8 cellular contexts compared by ENCODE assay signal in genomic region chr20:18507218-18508191, GRCh38. TPM values are rescaled to one million over a fixed set of nuclear protein-coding genes. Genes with fewer than 3 reads are reported as not detected.
DNase-seq lines count a peak whose midpoint lies in the region; ATAC-seq and TF ChIP-seq lines count a peak whose summit lies in the region.

Gene SEC23B (plus strand): TSS chr20:18507940. CDS start chr20:18510836, 2,896 bp downstream.

- no peaks in the 10 kb centered on the region for H3K9me2 ChIP-seq in SU-DHL-6 (replicated peaks; ENCODE audit: insufficient read depth, low read length)

- H3K4me1 Mint-ChIP-seq in activated naive CD8-positive, alpha-beta T cell treated with anti-CD3 and anti-CD28 coated beads, Interleukin-2, amount 10 ng/mL, durations not matched to agents 7 days and 5 days: peaks cover 28% of the 10 kb centered on the region
- peaks cover 8% of the 10 kb centered on the region for H3K4me1 Mint-ChIP-seq in glutamatergic neuron (ENCODE audit: low read depth, unreplicated experiment)

- H3K27ac ChIP-seq in SU-DHL-6 (ENCODE audit: low read depth, low read length) (peak within 1 kb of the TSS; percentile 96), osteoblast (ENCODE audit: low read depth, low read length) (peak within 1 kb of the TSS; percentile 98), thoracic aorta (peak within 1 kb of the TSS; percentile 97 to 98)

- H4K20me1 ChIP-seq in SU-DHL-6 (ENCODE audit: low read depth, low read length) (no peaks in the 10 kb centered on the region), osteoblast (ENCODE audit: insufficient read depth, low read length) (no peaks in the 10 kb centered on the region)

- H3K36me3 ChIP-seq in SU-DHL-6 (ENCODE audit: low read length): peaks cover 23% of the 10 kb centered on the region; the same call in 1 of the 2 replicates
- peaks cover 20% of the 10 kb centered on the region for H3K36me3 ChIP-seq in osteoblast (ENCODE audit: insufficient read depth, low read length)
- H3K36me3 ChIP-seq in thoracic aorta: no peaks in the 10 kb centered on the region

- POLR2A ChIA-PET in activated naive CD8-positive, alpha-beta T cell treated with anti-CD3 and anti-CD28 coated beads, Interleukin-2, amount 10 ng/mL, durations not matched to agents 7 days and 5 days (lab: Charles Lee): interaction anchor here (1.0 to 4.5 kb wide), 7 partner anchors 10 to 370 kb away, joined by 3 to 64 read pairs (median 4); partner anchors contain the start of genes DTD1, DZANK1, KAT14 and PET117

- H3K4me1 ChIP-seq in osteoblast (ENCODE audit: insufficient read depth, low read length) (peaks cover 11% of the 10 kb centered on the region), thoracic aorta (ENCODE audit: control insufficient read depth in 1 of 2, low read depth in 2 of 2) (peaks cover 5 to 9% of the 10 kb centered on the region in 2 donors)

- peak; percentile 88 for TF ChIP-seq POLR2A in GM10847 (IDR thresholded peaks at IDR 0.05; ENCODE audit: extremely low read depth, insufficient read length)

- peaks cover 20% of the 10 kb centered on the region for H3K36me3 Mint-ChIP-seq in activated naive CD8-positive, alpha-beta T cell treated with anti-CD3 and anti-CD28 coated beads, Interleukin-2, amount 10 ng/mL, durations not matched to agents 7 days and 5 days
- no peaks in the 10 kb centered on the region for H3K36me3 Mint-ChIP-seq in glutamatergic neuron (ENCODE audit: unreplicated experiment)

- no peaks in the 10 kb centered on the region for H3K9me3 ChIP-seq in SU-DHL-6 (ENCODE audit: insufficient read depth, low read length)
- H3K9me3 ChIP-seq in osteoblast (ENCODE audit: low read depth, low read length): no peaks in the 10 kb centered on the region
- H3K9me3 ChIP-seq in thoracic aorta: no peaks in the 10 kb centered on the region

- peak within 1 kb of the TSS; percentile 80 for H2AFZ ChIP-seq in SU-DHL-6 (ENCODE audit: low read depth, low read length, severe bottlenecking)
- H2AFZ ChIP-seq in osteoblast (ENCODE audit: low read length): peak within 1 kb of the TSS; percentile 100

- ATAC-seq in HG02678 (IDR thresholded peaks at IDR 0.05; ENCODE audit: unreplicated experiment) (peak; percentile 93), thoracic aorta (ENCODE audit: insufficient number of reproducible peaks, low FRiP score, low read depth) (peak; percentile 99)
- ATAC-seq in activated naive CD8-positive, alpha-beta T cell treated with anti-CD3 and anti-CD28 coated beads, Interleukin-2, amount 10 ng/mL, durations not matched to agents 7 days and 5 days (ENCODE audit: low read depth): peak; percentile 95

- DNase-seq in NCI-H128 (lab: John Stamatoyannopoulos, UW; ENCODE audit: unreplicated experiment) (peak; percentile 93), glutamatergic neuron (peak; percentile 95), osteoblast (ENCODE audit: insufficient read length, low spot score, missing footprints) (peak; percentile 97), thoracic aorta (ENCODE audit: low spot score) (peak; percentile 91)
- DNase-seq in activated naive CD8-positive, alpha-beta T cell treated with anti-CD3 and anti-CD28 coated beads, Interleukin-2, amount 10 ng/mL, durations not matched to agents 7 days and 5 days: peak; percentile 96

- H3K79me2 ChIP-seq in SU-DHL-6 (ENCODE audit: insufficient read depth, low read length) (peaks cover 15% of the 10 kb centered on the region), osteoblast (ENCODE audit: insufficient read depth, low read length) (peaks cover 33% of the 10 kb centered on the region)

- H3K9ac ChIP-seq in SU-DHL-6 (ENCODE audit: low read length): peak within 1 kb of the TSS; percentile 82

- peaks cover 14% of the 10 kb centered on the region; the same call in 1 of the 2 replicates for H3F3A ChIP-seq in SU-DHL-6 (ENCODE audit: insufficient read depth)

- no peaks in the 10 kb centered on the region for H3K9me3 Mint-ChIP-seq in activated naive CD8-positive, alpha-beta T cell treated with anti-CD3 and anti-CD28 coated beads, Interleukin-2, amount 10 ng/mL, durations not matched to agents 7 days and 5 days
- peaks cover 8% of the 10 kb centered on the region for H3K9me3 Mint-ChIP-seq in glutamatergic neuron (ENCODE audit: unreplicated experiment)

- no peaks in the 10 kb centered on the region for H3K27me3 ChIP-seq in SU-DHL-6 (ENCODE audit: low read length)
- no peaks in the 10 kb centered on the region for H3K27me3 ChIP-seq in osteoblast (ENCODE audit: insufficient read depth, low read length)
- H3K27me3 ChIP-seq in thoracic aorta (replicated peaks; ENCODE audit: insufficient read depth): no peaks in the 10 kb centered on the region

- H3K27ac Mint-ChIP-seq in activated naive CD8-positive, alpha-beta T cell treated with anti-CD3 and anti-CD28 coated beads, Interleukin-2, amount 10 ng/mL, durations not matched to agents 7 days and 5 days: peak within 1 kb of the TSS; percentile 98
- peak within 1 kb of the TSS; percentile 99 for H3K27ac Mint-ChIP-seq in glutamatergic neuron (ENCODE audit: unreplicated experiment)

- H3K4me3 Mint-ChIP-seq in activated naive CD8-positive, alpha-beta T cell treated with anti-CD3 and anti-CD28 coated beads, Interleukin-2, amount 10 ng/mL, durations not matched to agents 7 days and 5 days: peak within 1 kb of the TSS; percentile 98
- peak within 1 kb of the TSS; percentile 100 for H3K4me3 Mint-ChIP-seq in glutamatergic neuron (ENCODE audit: unreplicated experiment)

- H3K4me3 ChIP-seq in SU-DHL-6 (ENCODE audit: insufficient read depth, low read length, poor library complexity, severe bottlenecking) (peak within 1 kb of the TSS; percentile 80), osteoblast (ENCODE audit: insufficient read depth, low read length) (peak within 1 kb of the TSS; percentile 99), thoracic aorta (peak within 1 kb of the TSS; percentile 78)

- H3K4me2 ChIP-seq in SU-DHL-6 (ENCODE audit: low read depth, low read length, poor library complexity, severe bottlenecking) (peak within 1 kb of the TSS; percentile 99), osteoblast (ENCODE audit: insufficient read depth, low read length) (peak within 1 kb of the TSS; percentile 98)

- peaks cover 2% of the 10 kb centered on the region for H3K27me3 Mint-ChIP-seq in activated naive CD8-positive, alpha-beta T cell treated with anti-CD3 and anti-CD28 coated beads, Interleukin-2, amount 10 ng/mL, durations not matched to agents 7 days and 5 days
- peaks cover 4% of the 10 kb centered on the region for H3K27me3 Mint-ChIP-seq in glutamatergic neuron (ENCODE audit: unreplicated experiment)

- TF ChIP-seq CTCF in SU-DHL-6 (IDR thresholded peaks at IDR 0.05; ENCODE audit: insufficient read depth, low read length, poor library complexity, severe bottlenecking): no peak
- no peak for TF ChIP-seq CTCF in glutamatergic neuron (IDR thresholded peaks at IDR 0.05; ENCODE audit: partially characterized antibody, unreplicated experiment)
- TF ChIP-seq CTCF in osteoblast (IDR thresholded peaks at IDR 0.05; ENCODE audit: extremely low read depth, low read depth, low read length): no peak
- TF ChIP-seq CTCF in thoracic aorta (IDR thresholded peaks at IDR 0.05): no peak

RNA-seq across cellular contexts. Expression of gene SEC23B, which starts in this region (rescaled TPM):
- total RNA-seq in activated naive CD8-positive, alpha-beta T cell treated with anti-CD3 and anti-CD28 coated beads, Interleukin-2, amount 10 ng/mL, durations not matched to agents 7 days and 5 days: 10 to 100 TPM; 64.0 to 65.0 TPM
- total RNA-seq in glutamatergic neuron (ENCODE audit: unreplicated experiment) (52.3 TPM), osteoblast (30.8 and 31.5 TPM in 2 replicates), thoracic aorta (10 to 100 TPM; 22.2 to 32.9 TPM)

Comparison
In these comparisons a context has a peak if more than half of its experiments do, and no peak if none do; other contexts are left out.
1. Peak in every context shown above with its lines: DNase-seq, ATAC-seq, H3K4me3 ChIP-seq and H3K27ac ChIP-seq.